8 cellular contexts compared by ENCODE assay signal in genomic region chr6:33410711-33411631, GRCh38. TPM values are rescaled to one million over a fixed set of nuclear protein-coding genes. Genes with fewer than 3 reads are reported as not detected.
DNase-seq lines count a peak whose midpoint lies in the region; ATAC-seq and TF ChIP-seq lines count a peak whose summit lies in the region.

Gene PHF1 (plus strand): TSS chr6:33411014. CDS start chr6:33412264, 1,250 bp downstream.

- in situ Hi-C loops in SK-MEL-5 (cut with HindIII; ENCODE audit: low pct_unique_long_range_greater_than_20kb, low sequenced_read_pairs) = no loop called here

- peak; percentile 35 for ATAC-seq in GM19372 (IDR thresholded peaks at IDR 0.05; ENCODE audit: low read depth, unreplicated experiment)
- peak; percentile 10 for ATAC-seq in HG03442 (IDR thresholded peaks at IDR 0.05; ENCODE audit: unreplicated experiment)

- peak within 1 kb of the TSS; percentile 97 to 99 (median 98) for H3K27ac Mint-ChIP-seq in immature natural killer cell

- H3K4me3 ChIP-seq in cardiac fibroblast (replicated peaks in 1 of 2; ENCODE audit: low read depth in 2 of 2, low read length in 2 of 2) = peak within 1 kb of the TSS; percentile 71 to 72

- no peaks in the 10 kb centered on the region for H3K9me3 Mint-ChIP-seq in immature natural killer cell

- peak within 1 kb of the TSS; percentile 85 to 95 (median 91) for H3K4me3 Mint-ChIP-seq in immature natural killer cell

- H3K4me1 Mint-ChIP-seq in immature natural killer cell = peaks cover 43 to 53% of the 10 kb centered on the region in 2 donors

- H3K27me3 Mint-ChIP-seq in immature natural killer cell (ENCODE audit: low read depth in 3 of 3) = peaks cover 7 to 22% (median 12%) of the 10 kb centered on the region in 3 donors

- TF ChIP-seq CTCF in cardiac fibroblast (IDR thresholded peaks at IDR 0.05; ENCODE audit: low read depth, low read length) = no peak

- DNase-seq in EL = peak; percentile 85
- DNase-seq in SK-MEL-5 (ENCODE audit: low read depth, low spot score) = peak; percentile 69
- DNase-seq in cardiac fibroblast (ENCODE audit: low read depth in 2 of 2) = peak; percentile 88 to 91
- DNase-seq in immature natural killer cell = peak in 2 of 3 donors; percentile 92 to 94
- DNase-seq in stimulated activated CD4-positive, alpha-beta T cell treated with anti-CD3 and anti-CD28 coated beads, Interleukin-4, amount 100 ng/mL, for 1 hour = peak; percentile 75
- DNase-seq in cerebellar nuclear complex (lab: John Stamatoyannopoulos, UW) = no peak

- peaks cover 0 to 27% (median 3%) of the 10 kb centered on the region in 3 donors for H3K36me3 Mint-ChIP-seq in immature natural killer cell

RNA-seq across cellular contexts. Expression of gene PHF1, which starts in this region (rescaled TPM):
- 19.8 and 20.6 TPM in 2 replicates for total RNA-seq in SK-MEL-5 (2014; rRNA removed; shearing (Covaris generic))
- polyA plus RNA-seq in SK-MEL-5 (2015; cell fraction: cytosol; rRNA removed) = 26.3 and 29.4 TPM in 2 replicates
- 197 and 235 TPM in 2 replicates for polyA plus RNA-seq in SK-MEL-5 (2015; cell fraction: nucleus; rRNA removed)
- polyA plus RNA-seq in immature natural killer cell = 10 to 100 TPM; 22.7 to 36.5 (median 29.8) TPM

Comparison
In these comparisons a context has a peak if more than half of its experiments do, and no peak if none do; other contexts are left out.
1. DNase-seq: peak in EL (single experiment), SK-MEL-5 (single experiment), cardiac fibroblast (2 of 2), immature natural killer cell (2 of 3) and stimulated activated CD4-positive, alpha-beta T cell treated with anti-CD3 and anti-CD28 coated beads, Interleukin-4, amount 100 ng/mL, for 1 hour (single experiment); none in cerebellar nuclear complex (0 of 2).